8 cellular contexts compared by ENCODE assay signal in genomic region chr9:34125681-34126206, GRCh38. TPM values are rescaled to one million over a fixed set of nuclear protein-coding genes. Genes with fewer than 3 reads are reported as not detected.
DNase-seq lines count a peak whose midpoint lies in the region; ATAC-seq and TF ChIP-seq lines count a peak whose summit lies in the region.

No MANE protein-coding gene starts in this region.

- peaks cover 6% of the 10 kb centered on the region for H3K4me1 ChIP-seq in NT2/D1 (ENCODE audit: insufficient read depth, insufficient read length)
- peaks cover 5 to 17% of the 10 kb centered on the region in 2 donors for H3K4me1 ChIP-seq in lung (ENCODE audit: control insufficient read depth in 2 of 2, insufficient read depth in 2 of 2, low read length in 2 of 2)
- H3K4me1 ChIP-seq in upper lobe of right lung: peaks cover 43% of the 10 kb centered on the region

- H3K27ac ChIP-seq in lung (ENCODE audit: low read depth in 1 of 2, low read length in 1 of 2) (peak overlapping the region; percentile 93 to 95), upper lobe of right lung (peak overlapping the region; percentile 94)

- H3K9ac ChIP-seq in NT2/D1 (ENCODE audit: insufficient read length, low read depth): peak overlapping the region; percentile 100

- H3K9me3 ChIP-seq in NT2/D1 (ENCODE audit: insufficient read depth, low read length) (no peaks in the 10 kb centered on the region), lung (ENCODE audit: control insufficient read depth in 2 of 2, insufficient read depth in 1 of 2, low read length in 1 of 2) (no peaks in the 10 kb centered on the region), upper lobe of right lung (no peaks in the 10 kb centered on the region)

- H3K4me3 ChIP-seq in NT2/D1 (ENCODE audit: insufficient read length, low read depth) (peak overlapping the region; percentile 100), choroid plexus epithelial cell (ENCODE audit: low read depth, low read length) (peak overlapping the region; percentile 90), lung (peak overlapping the region; percentile 93), upper lobe of right lung (peak overlapping the region; percentile 98)

- ATAC-seq in lung (ENCODE audit: insufficient read depth, low FRiP score): no peak
- ATAC-seq in upper lobe of right lung: no peak
- ATAC-seq in HG02571 (IDR thresholded peaks at IDR 0.05; ENCODE audit: unreplicated experiment): no peak

- 1 to 2% methylated on average over 18 of the region's 18 CpGs for WGBS in lung, 2 donors

- intact Hi-C loops in upper lobe of right lung (cut with DNase I): no loop called here

- TF ChIP-seq CTCF in choroid plexus epithelial cell (conservative IDR thresholded peaks at IDR 0.05; ENCODE audit: low read depth, low read length): peak; percentile 40
- no peak for TF ChIP-seq CTCF in lung (IDR thresholded peaks at IDR 0.05; ENCODE audit: control extremely low read depth, extremely low read depth)
- TF ChIP-seq CTCF in upper lobe of right lung (IDR thresholded peaks at IDR 0.05): no peak

- peaks cover 37% of the 10 kb centered on the region for H3K36me3 ChIP-seq in NT2/D1 (ENCODE audit: insufficient read depth, insufficient read length, low read length)
- H3K36me3 ChIP-seq in lung (ENCODE audit: control insufficient read depth in 2 of 2, insufficient read depth in 2 of 2, low read length in 2 of 2): peaks cover 0 to 6% of the 10 kb centered on the region in 2 donors
- H3K36me3 ChIP-seq in upper lobe of right lung: peaks cover 26% of the 10 kb centered on the region

- peak; percentile 28 for DNase-seq in SIG-M5 treated with dmso at 0.1 percent for 504 hours (lab: John Stamatoyannopoulos, UW; ENCODE audit: unreplicated experiment)
- DNase-seq in SIG-M5 (lab: John Stamatoyannopoulos, UW): no peak
- no peak for DNase-seq in NT2/D1 (ENCODE audit: low read depth, low spot score)
- DNase-seq in choroid plexus epithelial cell (ENCODE audit: low read depth): peak; percentile 16
- no peak for DNase-seq in lung (ENCODE audit: low spot score)
- DNase-seq in upper lobe of right lung: no peak
- no peak for DNase-seq in stimulated activated CD4-positive, alpha-beta T cell treated with anti-CD3 and anti-CD28 coated beads, Interleukin-4, amount 100 ng/mL, for 4 hours

- H3K27me3 ChIP-seq in NT2/D1 (ENCODE audit: insufficient read depth, insufficient read length) (no peaks in the 10 kb centered on the region), lung (ENCODE audit: control insufficient read depth, insufficient read depth) (no peaks in the 10 kb centered on the region), upper lobe of right lung (no peaks in the 10 kb centered on the region)

RNA-seq across cellular contexts. Expression of gene DCAF12, which starts 0.8 kb away (rescaled TPM):
- total RNA-seq in lung (10 to 100 TPM; 34.3 to 53.1 TPM), upper lobe of right lung (31.6 TPM)
- 10 to 100 TPM; 14.1 to 25.3 TPM for polyA plus RNA-seq in lung

RNA-seq across cellular contexts. Expression of gene UBAP1, which starts 53.1 kb away (rescaled TPM):
- 10 to 100 TPM; 39.2 to 46.4 TPM for total RNA-seq in lung
- 10 to 100 TPM; 25.6 to 53.9 TPM for polyA plus RNA-seq in lung
- 51.9 TPM for total RNA-seq in upper lobe of right lung

Comparison
In these comparisons a context has a peak if more than half of its experiments do, and no peak if none do; other contexts are left out.
1. DNase-seq: peak in SIG-M5 treated with dmso at 0.1 percent for 504 hours (single experiment) and choroid plexus epithelial cell (single experiment); none in SIG-M5 (single experiment), NT2/D1 (single experiment), lung (single experiment), upper lobe of right lung (single experiment) and stimulated activated CD4-positive, alpha-beta T cell treated with anti-CD3 and anti-CD28 coated beads, Interleukin-4, amount 100 ng/mL, for 4 hours (0 of 2).
2. Peak in every context shown above with its lines, with median percentiles within 50 percentile points of each other: H3K4me3 ChIP-seq.